Comparison of ENCODE assay signal across 16 cellular contexts in the genomic region with DNA sequence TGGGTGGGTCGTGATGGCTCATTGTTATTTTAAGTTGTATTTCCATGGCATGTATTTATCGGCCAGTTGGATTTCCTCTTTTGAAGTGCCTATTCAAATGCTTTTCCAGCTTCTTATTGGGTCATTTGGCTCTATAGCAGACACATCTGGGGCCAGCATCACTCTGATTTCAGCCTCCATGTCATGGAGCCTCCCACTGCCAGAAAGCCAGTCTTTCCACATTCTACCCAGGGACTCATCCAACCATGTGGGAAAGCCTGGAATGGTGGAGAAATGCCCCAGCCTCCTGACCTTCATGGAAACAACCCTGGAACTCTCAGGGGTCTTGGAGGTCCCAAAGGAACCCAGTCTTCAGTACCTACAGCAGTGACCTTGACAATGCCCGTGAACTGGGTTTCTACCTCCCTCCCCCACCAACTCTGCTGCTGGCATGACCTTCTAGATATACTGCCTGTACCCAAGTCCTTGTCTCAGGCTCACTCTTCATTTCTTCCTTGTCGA. TPM values are rescaled to one million over a fixed set of nuclear protein-coding genes. Genes with fewer than 3 reads are reported as not detected.
DNase-seq lines count a peak whose midpoint lies in the region; ATAC-seq and TF ChIP-seq lines count a peak whose summit lies in the region.
"Had no signal": no experiment of that assay in that cellular context is flagged by ENCODE, and none has a peak within 500 bp of the region (broad histone marks: within the 10 kb centered on the region; RNA-seq: fewer than 3 reads in every experiment).

No MANE protein-coding gene starts in this region.

- no peak overlapping the region for H3K4me3 Mint-ChIP-seq in activated T-cell treated with anti-CD3 and anti-CD28 coated beads, Interleukin-2, amount 50 U/mL, for 72 hours
- H3K4me3 Mint-ChIP-seq in activated T-cell treated with anti-CD3 and anti-CD28 coated beads, Interleukin-2, amount 50 U/mL, for 4 hours, result no peak overlapping the region
- no peak overlapping the region for H3K4me3 Mint-ChIP-seq in activated naive CD8-positive, alpha-beta T cell treated with anti-CD3 and anti-CD28 coated beads, Interleukin-2, amount 50 U/mL, for 24 hours
- H3K4me3 Mint-ChIP-seq in natural killer cell, result peak overlapping the region; percentile 64
- H3K4me3 Mint-ChIP-seq: IgD-negative memory B cell had no signal

- H3K4me1 Mint-ChIP-seq in activated T-cell treated with anti-CD3 and anti-CD28 coated beads, Interleukin-2, amount 50 U/mL, for 72 hours (ENCODE audit: low read depth), result peaks cover 34% of the 10 kb centered on the region
- peaks cover 42% of the 10 kb centered on the region for H3K4me1 Mint-ChIP-seq in activated T-cell treated with anti-CD3 and anti-CD28 coated beads, Interleukin-2, amount 50 U/mL, for 4 hours (ENCODE audit: low read depth)
- peaks cover 49% of the 10 kb centered on the region for H3K4me1 Mint-ChIP-seq in activated naive CD8-positive, alpha-beta T cell treated with anti-CD3 and anti-CD28 coated beads, Interleukin-2, amount 50 U/mL, for 24 hours
- H3K4me1 Mint-ChIP-seq in natural killer cell, result peaks cover 75 to 84% of the 10 kb centered on the region in 2 donors

- no peak for TF ChIP-seq CTCF in natural killer cell (IDR thresholded peaks at IDR 0.05)

- H3K27me3 Mint-ChIP-seq in activated T-cell treated with anti-CD3 and anti-CD28 coated beads, Interleukin-2, amount 50 U/mL, for 72 hours (ENCODE audit: low read depth), result no peaks in the 10 kb centered on the region
- H3K27me3 Mint-ChIP-seq in activated T-cell treated with anti-CD3 and anti-CD28 coated beads, Interleukin-2, amount 50 U/mL, for 4 hours (ENCODE audit: low read depth), result no peaks in the 10 kb centered on the region
- no peaks in the 10 kb centered on the region for H3K27me3 Mint-ChIP-seq in activated naive CD8-positive, alpha-beta T cell treated with anti-CD3 and anti-CD28 coated beads, Interleukin-2, amount 50 U/mL, for 24 hours
- H3K27me3 Mint-ChIP-seq in natural killer cell (ENCODE audit: low read depth in 2 of 2), result no peaks in the 10 kb centered on the region
- H3K27me3 Mint-ChIP-seq: CD8-positive, alpha-beta memory T cell had no signal

- DNase-seq in activated T-cell treated with anti-CD3 and anti-CD28 coated beads, Interleukin-2, amount 50 U/mL, for 72 hours, result no peak
- DNase-seq in activated T-cell treated with anti-CD3 and anti-CD28 coated beads, Interleukin-2, amount 50 U/mL, for 4 hours, result no peak
- peak; percentile 0 for DNase-seq in activated naive CD8-positive, alpha-beta T cell treated with anti-CD3 and anti-CD28 coated beads, Interleukin-2, amount 50 U/mL, for 24 hours
- no peak for DNase-seq in natural killer cell
- DNase-seq in stimulated activated CD4-positive, alpha-beta T cell treated with anti-CD3 and anti-CD28 coated beads, Interleukin-4, amount 100 ng/mL, for 4 hours, result no peak
- no peak for DNase-seq in activated CD4-positive, alpha-beta T cell treated with anti-CD3 and anti-CD28 coated beads for 1 hour
- DNase-seq: CD8-positive, alpha-beta memory T cell; DMS79; NCI-H1105 treated with DMSO at 0.1 percent for 48 hours; NCI-H1694 treated with DMSO at 0.1 percent for 48 hours; NCI-H446; NCI-H69 had no signal

- intact Hi-C loops in natural killer cell (cut with micrococcal nuclease), result loop anchor here (5.0 kb wide), 2 partner anchors 62 to 143 kb away; a partner anchor contains a TSS

- H3K36me3 Mint-ChIP-seq in activated T-cell treated with anti-CD3 and anti-CD28 coated beads, Interleukin-2, amount 50 U/mL, for 72 hours (ENCODE audit: insufficient read depth in 2 of 2), result peaks cover 16 to 34% of the 10 kb centered on the region in 2 donors
- H3K36me3 Mint-ChIP-seq in activated T-cell treated with anti-CD3 and anti-CD28 coated beads, Interleukin-2, amount 50 U/mL, for 4 hours (ENCODE audit: insufficient read depth), result peaks cover 4% of the 10 kb centered on the region
- H3K36me3 Mint-ChIP-seq in activated naive CD8-positive, alpha-beta T cell treated with anti-CD3 and anti-CD28 coated beads, Interleukin-2, amount 50 U/mL, for 24 hours (ENCODE audit: low read depth), result peaks cover 14% of the 10 kb centered on the region
- H3K36me3 Mint-ChIP-seq in natural killer cell, result peaks cover 45% of the 10 kb centered on the region

- ATAC-seq in activated T-cell treated with anti-CD3 and anti-CD28 coated beads, Interleukin-2, amount 50 U/mL, for 72 hours (replicated peaks in 1 of 2), result no peak
- ATAC-seq in activated T-cell treated with anti-CD3 and anti-CD28 coated beads, Interleukin-2, amount 50 U/mL, for 4 hours, result no peak
- no peak for ATAC-seq in activated naive CD8-positive, alpha-beta T cell treated with anti-CD3 and anti-CD28 coated beads, Interleukin-2, amount 50 U/mL, for 24 hours
- no peak for ATAC-seq in natural killer cell
- ATAC-seq in GM18511 (IDR thresholded peaks at IDR 0.05; ENCODE audit: unreplicated experiment), result no peak
- ATAC-seq: A549 had no signal

- H3K9me3 Mint-ChIP-seq in activated T-cell treated with anti-CD3 and anti-CD28 coated beads, Interleukin-2, amount 50 U/mL, for 72 hours, result peaks cover 13 to 16% of the 10 kb centered on the region in 2 donors
- peaks cover 16% of the 10 kb centered on the region for H3K9me3 Mint-ChIP-seq in activated T-cell treated with anti-CD3 and anti-CD28 coated beads, Interleukin-2, amount 50 U/mL, for 4 hours
- peaks cover 20% of the 10 kb centered on the region for H3K9me3 Mint-ChIP-seq in activated naive CD8-positive, alpha-beta T cell treated with anti-CD3 and anti-CD28 coated beads, Interleukin-2, amount 50 U/mL, for 24 hours
- peaks cover 2 to 18% of the 10 kb centered on the region in 2 donors for H3K9me3 Mint-ChIP-seq in natural killer cell

- H3K27ac Mint-ChIP-seq in activated T-cell treated with anti-CD3 and anti-CD28 coated beads, Interleukin-2, amount 50 U/mL, for 72 hours, result peak overlapping the region; percentile 24
- no peak overlapping the region for H3K27ac Mint-ChIP-seq in activated naive CD8-positive, alpha-beta T cell treated with anti-CD3 and anti-CD28 coated beads, Interleukin-2, amount 50 U/mL, for 24 hours
- H3K27ac Mint-ChIP-seq in natural killer cell, result peak overlapping the region; percentile 94 to 97
- H3K27ac Mint-ChIP-seq: IgD-negative memory B cell had no signal

RNA-seq across cellular contexts. Expression of a gene that starts 33.8 kb away (rescaled TPM):
- 10 to 100 TPM in 1 of 2 donors, 1 to 10 TPM in 1; 9.0 to 21.3 TPM for total RNA-seq in activated T-cell treated with anti-CD3 and anti-CD28 coated beads, Interleukin-2, amount 50 U/mL, for 72 hours
- 10 to 100 TPM in 1 of 3 donors, 1 to 10 TPM in 2; 3.6 to 11.9 (median 6.7) TPM for total RNA-seq in activated T-cell treated with anti-CD3 and anti-CD28 coated beads, Interleukin-2, amount 50 U/mL, for 4 hours
- 100 to 1,000 TPM; 830 to 949 (median 858) TPM for total RNA-seq in natural killer cell

RNA-seq across cellular contexts. Expression of a gene that starts 52.1 kb away (rescaled TPM):
- total RNA-seq in activated T-cell treated with anti-CD3 and anti-CD28 coated beads, Interleukin-2, amount 50 U/mL, for 72 hours, result 1 to 10 TPM; 3.9 to 9.3 TPM
- 1 to 10 TPM; 1.7 to 6.7 (median 6.5) TPM for total RNA-seq in activated T-cell treated with anti-CD3 and anti-CD28 coated beads, Interleukin-2, amount 50 U/mL, for 4 hours
- 100 to 1,000 TPM in 1 of 3 donors, 10 to 100 TPM in 2; 83.2 to 118 (median 94.5) TPM for total RNA-seq in natural killer cell
- total RNA-seq: LHCN-M2 had no signal

RNA-seq across cellular contexts. Expression of a gene that starts 58.2 kb away (rescaled TPM):
- 10 to 100 TPM in 1 of 2 donors, 1 to 10 TPM in 1; 8.1 to 14.6 TPM for total RNA-seq in activated T-cell treated with anti-CD3 and anti-CD28 coated beads, Interleukin-2, amount 50 U/mL, for 72 hours
- 1 to 10 TPM; 4.6 to 8.9 (median 6.9) TPM for total RNA-seq in activated T-cell treated with anti-CD3 and anti-CD28 coated beads, Interleukin-2, amount 50 U/mL, for 4 hours
- total RNA-seq in natural killer cell, result 10 to 100 TPM; 15.5 to 24.4 (median 17.1) TPM

Comparison
In these comparisons a context has a peak if more than half of its experiments do, and no peak if none do; other contexts are left out.
1. RNA of a gene that starts 33.8 kb away (total RNA-seq): 830 to 949 TPM in natural killer cell; 9.0 to 21.3 TPM in activated T-cell treated with anti-CD3 and anti-CD28 coated beads, Interleukin-2, amount 50 U/mL, for 72 hours and 3.6 to 11.9 TPM in activated T-cell treated with anti-CD3 and anti-CD28 coated beads, Interleukin-2, amount 50 U/mL, for 4 hours; every median in the first group is over 10 times any median in the second.
2. RNA of a gene that starts 52.1 kb away (total RNA-seq): 83.2 to 118 TPM in natural killer cell; 3.9 to 9.3 TPM in activated T-cell treated with anti-CD3 and anti-CD28 coated beads, Interleukin-2, amount 50 U/mL, for 72 hours and 1.7 to 6.7 TPM in activated T-cell treated with anti-CD3 and anti-CD28 coated beads, Interleukin-2, amount 50 U/mL, for 4 hours; every median in the first group is over 4 times any median in the second.